In genomic region chr3:129441215-129441614, GRCh38 we compare ENCODE assay signal across 8 cellular contexts. TPM values are rescaled to one million over a fixed set of nuclear protein-coding genes. Genes with fewer than 3 reads are reported as not detected.
DNase-seq lines count a peak whose midpoint lies in the region; ATAC-seq and TF ChIP-seq lines count a peak whose summit lies in the region.

No MANE protein-coding gene starts in this region.

- H3K9me2 ChIP-seq in SK-N-SH: no peaks in the 10 kb centered on the region

- intact Hi-C loops in spleen (cut with DNase I; ENCODE audit: low total_unique reads): no loop called here

- H3F3A ChIP-seq in SK-N-SH (replicated peaks; ENCODE audit: insufficient read depth): peaks cover 13% of the 10 kb centered on the region

- H3K27me3 ChIP-seq in SK-N-SH (ENCODE audit: insufficient read depth): no peaks in the 10 kb centered on the region
- no peaks in the 10 kb centered on the region for H3K27me3 ChIP-seq in fibroblast of lung (ENCODE audit: control insufficient read depth, insufficient read depth, low read length)
- H3K27me3 ChIP-seq in spleen (replicated peaks in 1 of 7): no peaks in the 10 kb centered on the region

- no peaks in the 10 kb centered on the region for H3K9me3 ChIP-seq in SK-N-SH
- H3K9me3 ChIP-seq in SK-N-MC (ENCODE audit: low read depth, low read length): no peaks in the 10 kb centered on the region
- no peaks in the 10 kb centered on the region for H3K9me3 ChIP-seq in fibroblast of lung (ENCODE audit: control insufficient read depth, insufficient read depth, low read depth, low read length)
- H3K9me3 ChIP-seq in spleen: no peaks in the 10 kb centered on the region

- ATAC-seq in SK-N-SH treated with all-trans-retinoic acid at 6 μM for 48 hours (no peak), GM21717 (IDR thresholded peaks at IDR 0.05; ENCODE audit: unreplicated experiment) (no peak), HG03439 (IDR thresholded peaks at IDR 0.05; ENCODE audit: unreplicated experiment) (no peak), HG03378 (IDR thresholded peaks at IDR 0.05; ENCODE audit: unreplicated experiment) (no peak)

- H4K20me1 ChIP-seq in SK-N-SH (ENCODE audit: insufficient read depth): no peaks in the 10 kb centered on the region
- H4K20me1 ChIP-seq in fibroblast of lung (ENCODE audit: control insufficient read depth, extremely low read depth, insufficient read depth, low read length): no peaks in the 10 kb centered on the region

- CTCF ChIA-PET in SK-N-SH (lab: Yijun Ruan, JAX): no interaction called here

- 77% methylated on average over 9 of the region's 9 CpGs for WGBS in SK-N-SH (ENCODE audit: low lambda C conversion rate)
- 46 to 64% (median 55%) methylated on average over 9 of the region's 9 CpGs for WGBS in spleen, 5 donors

- no peak for TF ChIP-seq EP300 in SK-N-SH (IDR thresholded peaks at IDR 0.05; ENCODE audit: borderline replicate concordance in 1 of 2, low read depth in 1 of 2, low read length in 1 of 2)

- H3K4me2 ChIP-seq in SK-N-SH (peak overlapping the region; percentile 85), fibroblast of lung (ENCODE audit: extremely low read depth, insufficient read depth, low read length) (peak overlapping the region; percentile 85)

- no peak for TF ChIP-seq POLR2A in spleen (IDR thresholded peaks at IDR 0.05)

- no peak for DNase-seq in SK-N-SH
- DNase-seq in SK-N-MC (ENCODE audit: low read depth, low spot score): no peak
- no peak for DNase-seq in fibroblast of lung (ENCODE audit: low read depth in 2 of 2)
- DNase-seq in spleen: no peak

- POLR2A ChIA-PET in SK-N-SH (lab: Yijun Ruan, JAX): interaction anchor here (1.0 to 2.3 kb wide), 2 partner anchors 117 to 125 kb away, joined by 4 to 12 read pairs; a partner anchor contains a TSS

- H3K27ac ChIP-seq in SK-N-SH (ENCODE audit: low read depth in 2 of 2, low read length in 1 of 2): peak overlapping the region; percentile 83 to 91
- H3K27ac ChIP-seq in SK-N-MC: peak overlapping the region; percentile 84; the same call in 1 of the 2 replicates
- peak overlapping the region; percentile 93 for H3K27ac ChIP-seq in fibroblast of lung (ENCODE audit: insufficient read depth, low read length)
- peak overlapping the region; percentile 84 to 98 (median 94) for H3K27ac ChIP-seq in spleen

- H3K36me3 ChIP-seq in SK-N-SH (replicated peaks in 1 of 2; ENCODE audit: control insufficient read depth in 1 of 2, insufficient read depth in 2 of 2, low read length in 1 of 2) (peaks cover 19 to 20% of the 10 kb centered on the region in 2 experiments), SK-N-MC (ENCODE audit: insufficient read depth, low read length) (peaks cover 24% of the 10 kb centered on the region), fibroblast of lung (ENCODE audit: control insufficient read depth, insufficient read depth, low read length) (no peaks in the 10 kb centered on the region), spleen (peaks cover 0 to 21% (median 13%) of the 10 kb centered on the region in 6 donors)

- H3K4me3 ChIP-seq in SK-N-SH (ENCODE audit: low read depth in 2 of 2, low read length in 1 of 2) (peak overlapping the region; percentile 82 to 93; a peak in 3 of 4 replicates), SK-N-MC (peak overlapping the region; percentile 96), fibroblast of lung (replicated peaks in 1 of 4; ENCODE audit: control extremely low read depth in 1 of 4, insufficient read depth in 1 of 4, low read depth in 3 of 4, low read length in 4 of 4) (peak overlapping the region; percentile 61 to 92 (median 75)), spleen (peak overlapping the region in 4 of 8 donors; percentile 89 to 95 (median 91))

- peak overlapping the region; percentile 57 for H2AFZ ChIP-seq in SK-N-SH (ENCODE audit: low read depth)
- peak overlapping the region; percentile 28 for H2AFZ ChIP-seq in fibroblast of lung (ENCODE audit: low read length)

- TF ChIP-seq CTCF in SK-N-SH (IDR thresholded peaks at IDR 0.05) (no peak), fibroblast of lung (conservative IDR thresholded peaks at IDR 0.05 in 1 of 2, IDR thresholded peaks at IDR 0.05 in 1 of 2; ENCODE audit: low read depth in 1 of 2, low read length in 2 of 2) (no peak), spleen (IDR thresholded peaks at IDR 0.05 in 8 of 11, conservative IDR thresholded peaks at IDR 0.05 in 3 of 11) (no peak)

- H3K9ac ChIP-seq in SK-N-SH (peak overlapping the region; percentile 78; the same call in 1 of the 2 replicates), SK-N-MC (ENCODE audit: insufficient read length) (peak overlapping the region; percentile 89), fibroblast of lung (ENCODE audit: insufficient read depth, low read length) (peak overlapping the region; percentile 89)

- peaks cover 19 to 31% of the 10 kb centered on the region in 2 experiments; a peak in 3 of 4 replicates for H3K4me1 ChIP-seq in SK-N-SH (ENCODE audit: control insufficient read depth in 1 of 2, insufficient read depth in 2 of 2, low read depth in 1 of 2, low read length in 1 of 2)
- H3K4me1 ChIP-seq in fibroblast of lung (ENCODE audit: control insufficient read depth, extremely low read depth, insufficient read depth, low read length): peaks cover 10% of the 10 kb centered on the region
- H3K4me1 ChIP-seq in spleen: peaks cover 40 to 86% (median 55%) of the 10 kb centered on the region in 6 donors

- H3K79me2 ChIP-seq in SK-N-SH (ENCODE audit: insufficient read depth) (peaks cover 62% of the 10 kb centered on the region), fibroblast of lung (ENCODE audit: control insufficient read depth, insufficient read depth, low read length) (peaks cover 24% of the 10 kb centered on the region)

- TF ChIP-seq RAD21 in SK-N-SH (IDR thresholded peaks at IDR 0.05; ENCODE audit: low read length): no peak

TF ChIP-seq in SK-N-SH, 30 proteins besides CTCF, POLR2A, EP300 and RAD21 (continues in another document):
- TF ChIP-seq RFX5 (IDR thresholded peaks at IDR 0.05; ENCODE audit: low read length): no peak
- TF ChIP-seq PBX3 (IDR thresholded peaks at IDR 0.05): no peak

TF ChIP-seq in SK-N-SH treated with all-trans-retinoic acid at 6 μM for 48 hours, 23 proteins besides CTCF, POLR2A, EP300 and RAD21 (continues in another document):
- TF ChIP-seq BACH2 (CRISPR knock-in tag; IDR thresholded peaks at IDR 0.05; ENCODE audit: borderline replicate concordance): no peak
- TF ChIP-seq ZC3H10 (CRISPR knock-in tag; IDR thresholded peaks at IDR 0.05): no peak
- no peak for TF ChIP-seq POU6F1 (CRISPR knock-in tag; IDR thresholded peaks at IDR 0.05; ENCODE audit: borderline replicate concordance, low read depth)
- no peak for TF ChIP-seq TOX (CRISPR knock-in tag; IDR thresholded peaks at IDR 0.05; ENCODE audit: borderline replicate concordance)
- TF ChIP-seq RARB (CRISPR knock-in tag; IDR thresholded peaks at IDR 0.05): no peak
- TF ChIP-seq ESRRG (CRISPR knock-in tag; IDR thresholded peaks at IDR 0.05): no peak
- TF ChIP-seq SNAI2 (CRISPR knock-in tag; IDR thresholded peaks at IDR 0.05): no peak
- TF ChIP-seq TCF4 (CRISPR knock-in tag; IDR thresholded peaks at IDR 0.05; ENCODE audit: borderline replicate concordance): no peak
- no peak for TF ChIP-seq ZNF565 (CRISPR knock-in tag; conservative IDR thresholded peaks at IDR 0.05; ENCODE audit: low read depth)

RNA-seq across cellular contexts. Expression of gene IFT122, which starts 1.2 kb away (rescaled TPM):
- polyA plus RNA-seq in SK-N-SH (2012; rRNA removed): 20.1 and 20.8 TPM in 2 replicates
- polyA plus RNA-seq in SK-N-SH (2012; cell fraction: cytosol; rRNA removed): 9.0 and 11.9 TPM in 2 replicates
- 60.6 and 73.3 TPM in 2 replicates for polyA plus RNA-seq in SK-N-SH (2012; cell fraction: nucleus; rRNA removed)
- total RNA-seq in fibroblast of lung: 16.9 and 27.2 TPM in 2 replicates
- 13.2 and 17.9 TPM in 2 replicates for polyA plus RNA-seq in fibroblast of lung
- 12.6 and 16.2 TPM in 2 replicates for polyA plus RNA-seq in fibroblast of lung (2012)
- 82.2 and 84.8 TPM in 2 replicates for polyA minus RNA-seq in fibroblast of lung (ENCODE audit: low replicate concordance)
- 10 to 100 TPM; 17.7 to 31.3 (median 25.2) TPM for total RNA-seq in spleen
- polyA plus RNA-seq in spleen: 1 to 10 TPM; 5.2 to 8.8 (median 8.5) TPM

RNA-seq across cellular contexts. Expression of gene MBD4, which starts 1.5 kb away (rescaled TPM):
- 11.1 and 11.7 TPM in 2 replicates for polyA plus RNA-seq in SK-N-SH (2012; rRNA removed)
- 10.3 and 12.7 TPM in 2 replicates for polyA plus RNA-seq in SK-N-SH (2012; cell fraction: cytosol; rRNA removed)
- 32.7 and 35.4 TPM in 2 replicates for polyA plus RNA-seq in SK-N-SH (2012; cell fraction: nucleus; rRNA removed)
- total RNA-seq in fibroblast of lung: 35.2 and 35.5 TPM in 2 replicates
- 24.6 and 27.4 TPM in 2 replicates for polyA plus RNA-seq in fibroblast of lung
- polyA plus RNA-seq in fibroblast of lung (2012): 16.2 and 16.7 TPM in 2 replicates
- polyA minus RNA-seq in fibroblast of lung (ENCODE audit: low replicate concordance): 1.2 and 4.8 TPM in 2 replicates
- 10 to 100 TPM; 47.7 to 72.6 (median 58.4) TPM for total RNA-seq in spleen
- 10 to 100 TPM; 40.0 to 52.2 (median 41.4) TPM for polyA plus RNA-seq in spleen

RNA-seq across cellular contexts. Expression of gene EFCAB12, which starts 12.8 kb away (rescaled TPM):
- 0.26 and 0.38 TPM in 2 replicates for polyA plus RNA-seq in SK-N-SH (2012; rRNA removed)
- polyA plus RNA-seq in SK-N-SH (2012; cell fraction: cytosol; rRNA removed): 0.04 and 0.09 TPM in 2 replicates
- polyA plus RNA-seq in SK-N-SH (2012; cell fraction: nucleus; rRNA removed): 1.7 and 1.8 TPM in 2 replicates
- total RNA-seq in fibroblast of lung: under 0.01 and 0.17 TPM in 2 replicates
- polyA plus RNA-seq in fibroblast of lung: 0.07 TPM in 1 of 2 replicates, not detected in the other
- 0.03 and 0.14 TPM in 2 replicates for polyA plus RNA-seq in fibroblast of lung (2012)
- not detected in 2 replicates for polyA minus RNA-seq in fibroblast of lung (ENCODE audit: low replicate concordance)
- 1 to 10 TPM in 4 of 7 donors, under 1 TPM in 3; 0.52 to 2.1 (median 1.6) TPM for total RNA-seq in spleen
- 1 to 10 TPM in 1 of 3 donors, under 1 TPM in 2; 0.20 to 1.0 (median 0.99) TPM for polyA plus RNA-seq in spleen
